9 cellular contexts compared by ENCODE assay signal in the genomic region with DNA sequence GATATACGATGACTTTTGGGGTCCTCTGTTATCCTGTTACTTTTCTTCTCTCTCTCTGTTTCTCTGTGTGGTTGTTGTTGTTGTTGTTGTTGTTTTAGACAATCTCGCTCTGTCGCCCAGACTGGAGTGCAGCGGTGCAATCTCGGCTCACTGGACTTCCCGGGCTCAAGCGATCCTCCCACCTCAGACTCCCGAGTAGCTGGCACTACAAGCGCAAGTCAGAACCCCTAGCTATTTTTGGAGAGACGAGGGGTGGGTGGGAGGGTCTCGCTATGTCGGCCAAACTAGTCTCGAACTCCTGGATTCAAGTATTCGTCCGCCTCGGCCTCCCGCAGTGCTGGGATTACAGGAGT. TPM values are rescaled to one million over a fixed set of nuclear protein-coding genes. Genes with fewer than 3 reads are reported as not detected.
DNase-seq lines count a peak whose midpoint lies in the region; ATAC-seq and TF ChIP-seq lines count a peak whose summit lies in the region.
"Had no signal": no experiment of that assay in that cellular context is flagged by ENCODE, and none has a peak within 500 bp of the region (broad histone marks: within the 10 kb centered on the region; RNA-seq: fewer than 3 reads in every experiment).

No MANE protein-coding gene starts in this region.

- peaks cover 3% of the 10 kb centered on the region for H3K27me3 Mint-ChIP-seq in Calu3 (ENCODE audit: unreplicated experiment)
- H3K27me3 Mint-ChIP-seq in effector memory CD8-positive, alpha-beta T cell: no peaks in the 10 kb centered on the region
- peaks cover 96% of the 10 kb centered on the region for H3K27me3 Mint-ChIP-seq in neural crest cell (ENCODE audit: low read depth)

- DNase-seq in Calu3 (no peak), OCI-LY7 (ENCODE audit: low spot score) (no peak), neural crest cell (ENCODE audit: low read depth, low spot score) (no peak), mesenteric fat pad (ENCODE audit: low spot score) (no peak), glomerular visceral epithelial cell (ENCODE audit: extremely low spot score) (no peak), NCI-H2029 (lab: John Stamatoyannopoulos, UW) (no peak)
- no peak for DNase-seq in effector memory CD8-positive, alpha-beta T cell
- DNase-seq: activated CD4-positive, alpha-beta T cell treated with anti-CD3 and anti-CD28 coated beads for 1 hour had no signal

- peak overlapping the region; percentile 28; the same call in 1 of the 2 replicates for H2AFZ ChIP-seq in OCI-LY7 (ENCODE audit: low read length)

- H3K36me3 Mint-ChIP-seq in Calu3 (ENCODE audit: insufficient read depth, unreplicated experiment): peaks cover 18% of the 10 kb centered on the region
- H3K36me3 Mint-ChIP-seq in effector memory CD8-positive, alpha-beta T cell (ENCODE audit: insufficient read depth): peaks cover 23% of the 10 kb centered on the region
- H3K36me3 Mint-ChIP-seq in neural crest cell (ENCODE audit: low read depth): peaks cover 5% of the 10 kb centered on the region

- CTCF ChIA-PET in Calu3 (lab: Charles Lee) (interaction anchor here (3.0 kb wide), 1 partner anchor 18 kb away, joined by 17 read pairs; no protein-coding TSS in a partner anchor), OCI-LY7 (lab: Charles Lee; ENCODE audit: unreplicated experiment) (no interaction called here)

- no peak overlapping the region for H3K4me3 ChIP-seq in OCI-LY7 (ENCODE audit: low read depth, low read length, poor library complexity, severe bottlenecking)

- H3K4me1 ChIP-seq in OCI-LY7 (ENCODE audit: insufficient read depth, low read length, poor library complexity, severe bottlenecking): peaks cover 7% of the 10 kb centered on the region

- H3K4me3 Mint-ChIP-seq in Calu3 (ENCODE audit: low read depth, unreplicated experiment) (peak overlapping the region; percentile 74), neural crest cell (peak overlapping the region; percentile 89)
- peak overlapping the region; percentile 78 to 85 for H3K4me3 Mint-ChIP-seq in effector memory CD8-positive, alpha-beta T cell

- POLR2A ChIA-PET in OCI-LY7 (lab: Charles Lee): interaction anchor here (0.9 to 1.2 kb wide), 4 partner anchors 8 to 237 kb away, joined by 3 to 9 read pairs (median 4); no protein-coding TSS in a partner anchor

- ATAC-seq in effector memory CD8-positive, alpha-beta T cell (replicated peaks): no peak
- no peak for ATAC-seq in HG03139 (IDR thresholded peaks at IDR 0.05; ENCODE audit: unreplicated experiment)

- H3K27ac ChIP-seq in OCI-LY7 (ENCODE audit: low read depth, low read length, poor library complexity, severe bottlenecking): no peak overlapping the region

- H3K9me2 ChIP-seq in OCI-LY7 (ENCODE audit: insufficient read depth, low read length): no peaks in the 10 kb centered on the region

- no peaks in the 10 kb centered on the region for H4K20me1 ChIP-seq in OCI-LY7 (ENCODE audit: insufficient read depth, low read length)

- peaks cover 8% of the 10 kb centered on the region for H3K9me3 ChIP-seq in OCI-LY7 (ENCODE audit: low read length)

- H3K9me3 Mint-ChIP-seq in Calu3 (ENCODE audit: low read depth, unreplicated experiment) (peaks cover 6% of the 10 kb centered on the region), neural crest cell (peaks cover 11% of the 10 kb centered on the region)
- H3K9me3 Mint-ChIP-seq in effector memory CD8-positive, alpha-beta T cell: peaks cover 0 to 7% of the 10 kb centered on the region in 2 donors

- H3K27ac Mint-ChIP-seq in Calu3 (ENCODE audit: unreplicated experiment) (peak overlapping the region; percentile 98), neural crest cell (ENCODE audit: unreplicated experiment) (no peak overlapping the region)
- H3K27ac Mint-ChIP-seq in effector memory CD8-positive, alpha-beta T cell: peak overlapping the region; percentile 95 to 98

- BruUV-seq in Calu3 (replicated peaks; lab: Mats Ljungman, UMichigan): no TSS peak
- BruUV-seq in OCI-LY7 (replicated peaks; lab: Mats Ljungman, UMichigan): no TSS peak

- H3K36me3 ChIP-seq in OCI-LY7 (ENCODE audit: insufficient read depth, low read length): no peaks in the 10 kb centered on the region

- H3K79me2 ChIP-seq in OCI-LY7 (ENCODE audit: insufficient read depth, low read depth, low read length): no peaks in the 10 kb centered on the region

- H3K4me1 Mint-ChIP-seq in Calu3 (ENCODE audit: low read depth, unreplicated experiment): peaks cover 12% of the 10 kb centered on the region
- H3K4me1 Mint-ChIP-seq in effector memory CD8-positive, alpha-beta T cell (ENCODE audit: low read depth in 2 of 2): peaks cover 14% of the 10 kb centered on the region in 2 donors
- H3K4me1 Mint-ChIP-seq in neural crest cell: peaks cover 8% of the 10 kb centered on the region

- H3K4me2 ChIP-seq in OCI-LY7 (ENCODE audit: low read length): 0 out of 2 replicates have a peak overlapping the region, but pooled peaks have one; percentile 20

- TF ChIP-seq CTCF in Calu3 (IDR thresholded peaks at IDR 0.05; ENCODE audit: unreplicated experiment): no peak
- no peak for TF ChIP-seq CTCF in OCI-LY7 (conservative IDR thresholded peaks at IDR 0.05; ENCODE audit: low read length)
- TF ChIP-seq CTCF in neural crest cell (conservative IDR thresholded peaks at IDR 0.05): no peak

- intact Hi-C loops in Calu3 (cut with micrococcal nuclease; ENCODE audit: unreplicated experiment) (no loop called here), OCI-LY7 (cut with micrococcal nuclease; ENCODE audit: unreplicated experiment) (no loop called here)

RNA-seq across cellular contexts. Expression of gene ABT1, which starts 19.1 kb away (rescaled TPM):
- total RNA-seq in Calu3 (2022) (18.8 and 20.9 TPM in 2 replicates), OCI-LY7 (2022) (25.3 and 26.3 TPM in 2 replicates), neural crest cell (24.8 and 26.3 TPM in 2 replicates), mesenteric fat pad (12.0 TPM)
- total RNA-seq in OCI-LY7 (2014; rRNA removed; shearing (Covaris generic)): 32.2 and 34.6 TPM in 2 replicates

RNA-seq across cellular contexts. Expression of gene HMGN4, which starts 39.5 kb away (rescaled TPM):
- total RNA-seq in Calu3 (2022) (49.7 and 60.0 TPM in 2 replicates), OCI-LY7 (2022) (104 and 113 TPM in 2 replicates), neural crest cell (49.7 and 50.1 TPM in 2 replicates), mesenteric fat pad (52.6 TPM)
- 113 and 116 TPM in 2 replicates for total RNA-seq in OCI-LY7 (2014; rRNA removed; shearing (Covaris generic))
